1 cellular context compared by ENCODE assay signal in the genomic region with DNA sequence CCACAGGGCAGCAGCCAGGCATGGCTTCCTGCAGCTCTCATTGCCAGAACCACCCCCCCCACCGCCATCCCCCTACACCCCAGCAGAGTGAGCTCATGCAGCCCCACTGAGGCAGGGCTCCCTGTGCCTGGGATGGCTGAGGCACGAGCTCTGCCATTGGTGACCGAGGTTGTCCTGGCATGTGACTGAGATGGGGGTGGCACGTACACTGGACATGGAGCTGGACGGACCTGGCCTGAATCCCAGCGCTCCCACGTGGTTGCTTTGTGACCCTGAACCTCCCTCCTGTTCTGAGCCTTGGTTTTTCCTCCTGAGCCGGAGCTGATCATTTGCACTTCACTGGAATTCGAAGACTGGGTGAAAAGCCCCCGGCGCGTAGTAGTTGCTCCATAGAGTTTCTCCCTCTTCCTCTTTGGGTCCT.
TF ChIP-seq lines count a peak whose summit lies in the region.

No MANE protein-coding gene starts in this region.

TF ChIP-seq in IMR-90, 13 proteins besides CTCF, POLR2A, EP300 and RAD21:
- TF ChIP-seq, protein P1, sequence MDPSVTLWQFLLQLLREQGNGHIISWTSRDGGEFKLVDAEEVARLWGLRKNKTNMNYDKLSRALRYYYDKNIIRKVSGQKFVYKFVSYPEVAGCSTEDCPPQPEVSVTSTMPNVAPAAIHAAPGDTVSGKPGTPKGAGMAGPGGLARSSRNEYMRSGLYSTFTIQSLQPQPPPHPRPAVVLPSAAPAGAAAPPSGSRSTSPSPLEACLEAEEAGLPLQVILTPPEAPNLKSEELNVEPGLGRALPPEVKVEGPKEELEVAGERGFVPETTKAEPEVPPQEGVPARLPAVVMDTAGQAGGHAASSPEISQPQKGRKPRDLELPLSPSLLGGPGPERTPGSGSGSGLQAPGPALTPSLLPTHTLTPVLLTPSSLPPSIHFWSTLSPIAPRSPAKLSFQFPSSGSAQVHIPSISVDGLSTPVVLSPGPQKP (IDR thresholded peaks at IDR 0.05; ENCODE audit: borderline replicate concordance, low read depth, low read length), result no peak
- TF ChIP-seq RCOR1 (IDR thresholded peaks at IDR 0.05; ENCODE audit: insufficient replicate concordance, low read length), result no peak
- TF ChIP-seq SMC3 (IDR thresholded peaks at IDR 0.05; ENCODE audit: low read depth, low read length), result no peak
- no peak for TF ChIP-seq NFE2L2 (IDR thresholded peaks at IDR 0.05; ENCODE audit: low read depth, low read length)
- no peak for TF ChIP-seq MXI1 (IDR thresholded peaks at IDR 0.05; ENCODE audit: borderline replicate concordance, low read depth, low read length)
- no peak for TF ChIP-seq BHLHE40 (IDR thresholded peaks at IDR 0.05; ENCODE audit: low read depth, low read length)
